16 cellular contexts compared by ENCODE assay signal in genomic region chr17:37507108-37507507, GRCh38. TPM values are rescaled to one million over a fixed set of nuclear protein-coding genes. Genes with fewer than 3 reads are reported as not detected.
A peak's percentile ranks its signal among the peaks of the same experiment; 100 is the strongest.
DNase-seq lines count a peak whose midpoint lies in the region; ATAC-seq, FAIRE-seq and TF ChIP-seq lines count a peak whose summit lies in the region.
"Had no signal": no experiment of that assay in that cellular context is flagged by ENCODE, and none has a peak within 500 bp of the region (broad histone marks: within the 10 kb centered on the region; RNA-seq: fewer than 3 reads in every experiment).

No MANE protein-coding gene starts in this region.

- TF ChIP-seq CTCF in Calu3 (IDR thresholded peaks at IDR 0.05; ENCODE audit: unreplicated experiment) (no peak), HFFc6 (IDR thresholded peaks at IDR 0.05) (no peak), brain (conservative IDR thresholded peaks at IDR 0.05) (no peak)

- no peaks in the 10 kb centered on the region for H3K4me1 Mint-ChIP-seq in Calu3 (ENCODE audit: low read depth, unreplicated experiment)
- H3K4me1 Mint-ChIP-seq in HFFc6 (ENCODE audit: low read depth) = peaks cover 15% of the 10 kb centered on the region
- peaks cover 11% of the 10 kb centered on the region for H3K4me1 Mint-ChIP-seq in brain

- DNase-seq in Calu3 = no peak
- no peak for DNase-seq in HFFc6
- peak; percentile 72 for DNase-seq in left lobe of liver (ENCODE audit: low spot score)
- no peak for DNase-seq in COLO829 (ENCODE audit: low spot score)
- DNase-seq in NAMALWA (ENCODE audit: low spot score) = no peak
- no peak for DNase-seq in HTR-8/SVneo (ENCODE audit: insufficient read length, low spot score)
- DNase-seq: activated CD4-positive, CD25-positive, alpha-beta regulatory T cell treated with anti-CD3 and anti-CD28 coated beads, Interleukin-2, amount 50 U/mL, for 72 hours; activated naive CD8-positive, alpha-beta T cell treated with anti-CD3 and anti-CD28 coated beads for 36 hours; effector CD4-positive, alpha-beta T cell; naive B cell; uterus had no signal

- CTCF ChIA-PET in Calu3 (lab: Charles Lee) = interaction anchor here (0.6 to 1.9 kb wide), 6 partner anchors 9 to 1693 kb away, joined by 3 to 6 read pairs (median 3); partner anchors contain the start of gene RPL19

- H3K27me3 Mint-ChIP-seq in Calu3 (ENCODE audit: unreplicated experiment) = no peaks in the 10 kb centered on the region
- no peaks in the 10 kb centered on the region; the same call in 1 of the 2 replicates for H3K27me3 Mint-ChIP-seq in HFFc6 (ENCODE audit: insufficient read depth)
- no peaks in the 10 kb centered on the region for H3K27me3 Mint-ChIP-seq in brain
- H3K27me3 Mint-ChIP-seq: activated naive CD8-positive, alpha-beta T cell treated with anti-CD3 and anti-CD28 coated beads for 36 hours; naive B cell; progenitor cell of endocrine pancreas had no signal

- intact Hi-C loops in Calu3 (cut with micrococcal nuclease; ENCODE audit: unreplicated experiment) = no loop called here

- no peak overlapping the region for H3K27ac Mint-ChIP-seq in Calu3 (ENCODE audit: unreplicated experiment)
- H3K27ac Mint-ChIP-seq in HFFc6 = peak overlapping the region; percentile 51; the same call in 1 of the 2 replicates
- H3K27ac Mint-ChIP-seq in brain = peak overlapping the region; percentile 22 to 99 (median 89)
- H3K27ac Mint-ChIP-seq: activated naive CD8-positive, alpha-beta T cell treated with anti-CD3 and anti-CD28 coated beads for 36 hours; progenitor cell of endocrine pancreas; T-helper 2 cell treated with Interferon-gamma antibody and Interleukin-4, amounts not matched to agents 5 μg/mL and 100 μg/mL, for 36 hours had no signal

- BruUV-seq in Calu3 (replicated peaks; lab: Mats Ljungman, UMichigan) = TSS peak; percentile 11

- H3K9me3 Mint-ChIP-seq in Calu3 (ENCODE audit: low read depth, unreplicated experiment) (no peaks in the 10 kb centered on the region), HFFc6 (no peaks in the 10 kb centered on the region), brain (no peaks in the 10 kb centered on the region)
- H3K9me3 Mint-ChIP-seq: activated naive CD8-positive, alpha-beta T cell treated with anti-CD3 and anti-CD28 coated beads for 36 hours; naive B cell; T-helper 2 cell treated with Interferon-gamma antibody and Interleukin-4, amounts not matched to agents 5 μg/mL and 100 μg/mL, for 36 hours had no signal

- peaks cover 38% of the 10 kb centered on the region for H3K36me3 Mint-ChIP-seq in Calu3 (ENCODE audit: insufficient read depth, unreplicated experiment)
- peaks cover 44% of the 10 kb centered on the region for H3K36me3 Mint-ChIP-seq in HFFc6 (ENCODE audit: low read depth)
- H3K36me3 Mint-ChIP-seq in brain = peaks cover 27% of the 10 kb centered on the region
- H3K36me3 Mint-ChIP-seq: naive B cell had no signal

- H3K4me3 Mint-ChIP-seq in Calu3 (ENCODE audit: low read depth, unreplicated experiment) = no peak overlapping the region
- no peak overlapping the region for H3K4me3 Mint-ChIP-seq in HFFc6
- peak overlapping the region in 2 of 5 experiments; percentile 76 to 83 for H3K4me3 Mint-ChIP-seq in brain
- H3K4me3 Mint-ChIP-seq: activated naive CD8-positive, alpha-beta T cell treated with anti-CD3 and anti-CD28 coated beads for 36 hours; T-helper 2 cell treated with Interferon-gamma antibody and Interleukin-4, amounts not matched to agents 5 μg/mL and 100 μg/mL, for 36 hours had no signal

- FAIRE-seq in HTR-8/SVneo (lab: Jason Lieb, UNC) = no peak
- FAIRE-seq: bronchial epithelial cell had no signal

- ATAC-seq in left lobe of liver (peak; percentile 91), GM21367 (IDR thresholded peaks at IDR 0.05; ENCODE audit: unreplicated experiment) (no peak)

RNA-seq across cellular contexts. Expression of gene DUSP14, which starts 17.4 kb away (rescaled TPM):
- total RNA-seq in Calu3 (2022) = 75.2 and 77.6 TPM in 2 replicates
- total RNA-seq in HFFc6 (2021; fragmentation: NEBNext Ultra II Directional; extraction: Animal tissue kit (Norgen Biotek cat#: 25700)) = 100 to 1,000 TPM in 2 of 6 experiments, 10 to 100 TPM in 4; 80.7 to 114 (median 97.4) TPM
- polyA plus RNA-seq in brain (ENCODE audit: insufficient read depth, low read depth, low replicate concordance) = 27.2 TPM
- total RNA-seq in left lobe of liver = 10.6 TPM
